ENCODE assay signal across 8 cellular contexts in the genomic region with DNA sequence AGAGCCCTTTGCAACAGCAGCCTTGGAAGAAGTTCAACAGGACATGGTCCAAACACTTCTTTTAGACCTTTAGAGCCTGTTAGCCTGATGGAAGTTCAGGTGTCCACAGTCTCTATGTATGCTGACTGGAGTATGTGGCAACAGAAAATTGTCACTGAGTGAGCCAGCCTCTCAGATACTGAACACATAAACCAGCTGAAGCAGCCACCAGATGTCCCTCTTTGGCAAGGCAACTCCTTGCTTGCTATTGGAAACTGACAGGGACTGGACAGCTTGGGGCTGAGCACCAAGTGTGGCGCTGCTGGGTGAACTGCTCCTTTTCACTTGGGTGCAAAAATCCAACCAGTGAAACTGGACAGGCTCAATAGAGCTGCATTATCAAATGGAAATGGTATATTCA.
A peak's percentile ranks its signal among the peaks of the same experiment; 100 is the strongest.
DNase-seq lines count a peak whose midpoint lies in the region; ATAC-seq and TF ChIP-seq lines count a peak whose summit lies in the region.
"Not testable (repeated sequence)": the region's sequence is repeated elsewhere in the genome, so short reads cannot be mapped to it uniquely, and the experiment has no call there.

No MANE protein-coding gene starts in this region.

- WGBS in aorta, 2 donors = 48 to 63% methylated on average over 1 of the region's 1 CpG

- H3K36me3 ChIP-seq in aorta (ENCODE audit: control insufficient read depth in 1 of 2, insufficient read depth in 2 of 2, low read length in 1 of 2) = not testable (repeated sequence)

- not testable (repeated sequence) for H3K4me3 ChIP-seq in LNCaP clone FGC (ENCODE audit: low read depth, low read length); epithelial cell of proximal tubule (ENCODE audit: low read depth, low read length); aorta (ENCODE audit: low read length in 2 of 2)

- intact Hi-C loops in aorta (cut with DNase I) = not testable (repeated sequence)

- peak; percentile 5 for TF ChIP-seq CTCF in GM12873 (IDR thresholded peaks at IDR 0.05; ENCODE audit: insufficient read depth, low read depth, low read length, missing control alignments)
- peak; percentile 19; the same call in 1 of the 2 replicates for TF ChIP-seq CTCF in LNCaP clone FGC (IDR thresholded peaks at IDR 0.05; ENCODE audit: control insufficient read depth, extremely low read depth, insufficient read depth)
- TF ChIP-seq CTCF in epithelial cell of proximal tubule (conservative IDR thresholded peaks at IDR 0.05; ENCODE audit: low read depth, low read length) = peak; percentile 9

- H3K27me3 ChIP-seq in aorta (ENCODE audit: control insufficient read depth in 1 of 2, insufficient read depth in 2 of 2, low read length in 1 of 2) = not testable (repeated sequence)

- H3K27ac ChIP-seq in aorta (ENCODE audit: low read depth in 1 of 2, low read length in 2 of 2) = not testable (repeated sequence)

- H3K4me1 ChIP-seq in aorta (ENCODE audit: control insufficient read depth in 1 of 2, insufficient read depth in 2 of 2, low read length in 2 of 2) = not testable (repeated sequence)

- DNase-seq in DMS 273 (lab: John Stamatoyannopoulos, UW; ENCODE audit: unreplicated experiment) (peak; percentile 0), NCI-H460 (ENCODE audit: extremely low read depth, low read depth) (peak; percentile 1), RPMI8226 (peak; percentile 37), medulla oblongata (ENCODE audit: extremely low spot score) (peak; percentile 34)
- DNase-seq in LNCaP clone FGC (ENCODE audit: low read depth); epithelial cell of proximal tubule (ENCODE audit: low read depth); aorta: not testable (repeated sequence)

- ATAC-seq in aorta (ENCODE audit: low FRiP score) = peak; percentile 50

- not testable (repeated sequence) for H3K9me3 ChIP-seq in aorta (ENCODE audit: control insufficient read depth, low read length)
